Comparison of ENCODE assay signal across 14 cellular contexts in the genomic region with DNA sequence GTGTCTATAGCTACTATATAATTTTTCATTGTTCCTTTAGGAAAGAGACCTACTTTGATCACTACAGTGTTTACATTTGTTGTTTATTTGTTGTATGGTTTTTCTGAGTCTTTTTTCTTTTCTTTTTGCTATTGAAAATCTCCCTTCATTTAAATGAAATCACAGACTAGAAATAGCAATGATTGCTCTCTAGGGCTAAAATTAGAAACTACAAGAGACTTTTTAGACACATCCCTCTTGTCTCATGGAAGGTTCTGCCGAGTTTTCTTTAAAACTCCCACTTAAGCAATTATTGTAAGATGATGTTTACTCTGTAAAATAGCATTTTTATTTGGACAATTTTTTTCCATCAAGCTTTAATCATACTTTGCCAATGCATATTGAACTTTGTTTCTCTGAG.
DNase-seq lines count a peak whose midpoint lies in the region; ATAC-seq and TF ChIP-seq lines count a peak whose summit lies in the region.
"Had no signal": no experiment of that assay in that cellular context is flagged by ENCODE, and none has a peak within 500 bp of the region (broad histone marks: within the 10 kb centered on the region; RNA-seq: fewer than 3 reads in every experiment).

No MANE protein-coding gene starts in this region.

- H3K9me3 ChIP-seq in GM23248 (ENCODE audit: low read depth) = no peaks in the 10 kb centered on the region
- no peaks in the 10 kb centered on the region for H3K9me3 ChIP-seq in SK-N-MC (ENCODE audit: low read depth, low read length)
- H3K9me3 ChIP-seq in iPS-20b (ENCODE audit: insufficient read depth, low read depth, low read length) = no peaks in the 10 kb centered on the region
- H3K9me3 ChIP-seq in sigmoid colon = no peaks in the 10 kb centered on the region
- H3K9me3 ChIP-seq: BLaER1 had no signal

- no peak for TF ChIP-seq POLR2A in sigmoid colon (IDR thresholded peaks at IDR 0.05)

- H3F3A ChIP-seq in GM23248 (ENCODE audit: insufficient read depth) = peaks cover 67% of the 10 kb centered on the region

- no peak for TF ChIP-seq CTCF in sigmoid colon (IDR thresholded peaks at IDR 0.05)

- intact Hi-C loops in sigmoid colon (cut with DNase I) = loop anchor here (10.0 kb wide), 1 partner anchor 201 kb away; no protein-coding TSS in a partner anchor

- peaks cover 60% of the 10 kb centered on the region for H3K4me1 ChIP-seq in GM23248 (ENCODE audit: insufficient read depth)
- H3K4me1 ChIP-seq in iPS-20b (ENCODE audit: insufficient read depth, low read length) = peaks cover 15% of the 10 kb centered on the region; the same call in 1 of the 2 replicates
- peaks cover 0 to 56% (median 46%) of the 10 kb centered on the region in 4 donors for H3K4me1 ChIP-seq in sigmoid colon

- in situ Hi-C loops in GM23248 (cut with MboI) = no loop called here

- H3K9ac ChIP-seq in GM23248 (no peak overlapping the region), SK-N-MC (ENCODE audit: insufficient read length) (peak overlapping the region; percentile 45), iPS-20b (ENCODE audit: low read depth, low read length) (peak overlapping the region; percentile 71; the same call in 1 of the 2 replicates)
- H3K9ac ChIP-seq: BLaER1 had no signal

- H3K36me3 ChIP-seq in GM23248 (ENCODE audit: low read depth) = no peaks in the 10 kb centered on the region
- no peaks in the 10 kb centered on the region for H3K36me3 ChIP-seq in SK-N-MC (ENCODE audit: insufficient read depth, low read length)
- H3K36me3 ChIP-seq in iPS-20b (ENCODE audit: insufficient read depth, low read depth, low read length) = no peaks in the 10 kb centered on the region
- no peaks in the 10 kb centered on the region for H3K36me3 ChIP-seq in sigmoid colon
- H3K36me3 ChIP-seq: BLaER1 had no signal

- DNase-seq in GM23248 = no peak
- DNase-seq in SK-N-MC (ENCODE audit: low read depth, low spot score) = no peak
- no peak for DNase-seq in sigmoid colon
- DNase-seq in hippocampal formation (lab: John Stamatoyannopoulos, UW) = no peak
- no peak for DNase-seq in DMS53 treated with DMSO at 0.1 percent for 48 hours (lab: John Stamatoyannopoulos, UW; ENCODE audit: unreplicated experiment)
- DNase-seq: activated CD4-positive, CD25-positive, alpha-beta regulatory T cell; DMS79 treated with DMSO at 0.1 percent for 48 hours; NCI-H1092; stimulated activated CD8-positive, alpha-beta memory T cell treated with anti-CD3 and anti-CD28 coated beads, Interleukin-4, amount 100 ng/mL, for 48 hours; T-cell had no signal

- 42 to 44% methylated on average over 1 of the region's 1 CpG for WGBS in GM23248 (ENCODE audit: low coverage in 1 of 2, low lambda C conversion rate in 2 of 2, missing lambda C conversion rate in 2 of 2), 2 experiments
- WGBS in sigmoid colon, 2 donors = 40 to 58% methylated on average over 1 of the region's 1 CpG

- no peak overlapping the region for H3K27ac ChIP-seq in GM23248
- H3K27ac ChIP-seq in SK-N-MC = peak overlapping the region; percentile 80; the same call in 1 of the 2 replicates
- H3K27ac ChIP-seq in iPS-20b (ENCODE audit: low read length) = no peak overlapping the region
- H3K27ac ChIP-seq in sigmoid colon = peak overlapping the region in 3 of 4 donors; percentile 83 to 93 (median 83)
- H3K27ac ChIP-seq: BLaER1 had no signal

- H3K4me3 ChIP-seq in GM23248 (no peak overlapping the region), SK-N-MC (peak overlapping the region; percentile 87), iPS-20b (ENCODE audit: low read length) (no peak overlapping the region), sigmoid colon (peak overlapping the region in 3 of 4 donors; percentile 55 to 65 (median 64))
- H3K4me3 ChIP-seq: BLaER1 had no signal

- H3K27me3 ChIP-seq in GM23248 (replicated peaks; ENCODE audit: insufficient read depth) (no peaks in the 10 kb centered on the region; the same call in 1 of the 2 replicates), iPS-20b (ENCODE audit: insufficient read depth, low read length) (peaks cover 18% of the 10 kb centered on the region), sigmoid colon (no peaks in the 10 kb centered on the region)

- H3K9me2 ChIP-seq in GM23248 (ENCODE audit: insufficient read depth) = no peaks in the 10 kb centered on the region

- H2AFZ ChIP-seq in GM23248 = no peak overlapping the region

- H3K79me2 ChIP-seq in GM23248 (ENCODE audit: insufficient read depth) = no peaks in the 10 kb centered on the region

- H3K4me2 ChIP-seq in GM23248 (ENCODE audit: unreplicated experiment) = peak overlapping the region; percentile 68

- no peaks in the 10 kb centered on the region for H4K20me1 ChIP-seq in GM23248 (ENCODE audit: insufficient read depth)
- H4K20me1 ChIP-seq: BLaER1 had no signal

- ATAC-seq in HG02970 (IDR thresholded peaks at IDR 0.05; ENCODE audit: low FRiP score, unreplicated experiment) = no peak
- ATAC-seq in HG03457 (IDR thresholded peaks at IDR 0.05; ENCODE audit: unreplicated experiment) = no peak
- ATAC-seq: T-cell had no signal

- no peak for TF ChIP-seq EP300 in sigmoid colon (IDR thresholded peaks at IDR 0.05)

Comparison
In these comparisons a context has a peak if more than half of its experiments do, and no peak if none do; other contexts are left out.
1. H3K27ac ChIP-seq: peak in SK-N-MC (single experiment) and sigmoid colon (3 of 4); none in GM23248 (single experiment) and iPS-20b (single experiment).
2. H3K4me3 ChIP-seq: peak in SK-N-MC (single experiment) and sigmoid colon (3 of 4); none in GM23248 (single experiment) and iPS-20b (single experiment).